ENCODE assay signal across 10 cellular contexts in the genomic region with DNA sequence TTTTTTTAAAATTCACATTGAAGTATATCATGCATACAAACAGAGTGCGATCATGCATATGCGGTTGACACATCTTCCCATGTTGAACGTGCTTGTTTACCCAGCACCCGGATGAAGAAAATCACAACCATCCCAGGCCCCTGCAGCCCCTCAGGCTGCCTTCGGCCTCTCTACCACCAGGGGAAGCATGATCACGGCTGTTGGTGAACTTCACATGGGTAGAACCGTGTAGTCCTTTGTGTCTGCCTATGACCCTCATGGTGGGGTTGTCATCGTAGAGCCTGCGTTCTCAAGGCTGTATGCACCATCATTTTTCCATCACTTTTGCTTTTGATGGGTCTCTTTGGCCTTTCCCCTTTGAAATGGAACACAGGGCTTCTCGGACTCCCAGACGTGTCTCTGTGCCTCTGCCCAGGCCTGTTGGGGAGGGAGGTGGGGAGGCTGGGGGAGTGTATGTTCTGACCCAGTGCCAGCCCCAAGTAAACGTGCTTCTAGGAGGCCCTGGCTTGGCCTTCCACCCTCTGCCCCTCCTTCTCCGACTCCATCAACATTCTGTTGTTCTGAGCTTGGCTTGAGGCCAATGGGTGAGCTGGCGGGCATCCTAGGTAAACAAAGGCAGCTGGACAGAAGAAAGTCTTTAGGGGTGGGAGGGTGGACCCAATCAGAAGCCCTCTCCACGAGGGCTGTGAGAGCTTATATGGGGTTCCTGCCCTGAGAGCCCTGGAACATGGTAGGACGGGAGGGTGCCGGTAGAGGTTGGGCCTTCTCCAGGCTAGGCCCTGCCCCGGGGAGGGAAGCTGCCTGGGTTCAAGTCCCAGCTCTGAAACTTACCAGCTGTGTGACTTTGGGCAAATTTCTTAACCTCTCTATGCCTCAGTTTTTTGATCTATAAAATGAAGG. TPM values are rescaled to one million over a fixed set of nuclear protein-coding genes. Genes with fewer than 3 reads are reported as not detected.
DNase-seq lines count a peak whose midpoint lies in the region; ATAC-seq, FAIRE-seq and TF ChIP-seq lines count a peak whose summit lies in the region.
"Had no signal": no experiment of that assay in that cellular context is flagged by ENCODE, and none has a peak within 500 bp of the region (broad histone marks: within the 10 kb centered on the region; RNA-seq: fewer than 3 reads in every experiment).

No MANE protein-coding gene starts in this region.

- TF ChIP-seq CTCF in endothelial cell of umbilical vein (IDR thresholded peaks at IDR 0.05; ENCODE audit: extremely low read depth in 1 of 2, insufficient read depth in 1 of 2, low read depth in 1 of 2, low read length in 2 of 2): peak; percentile 19 to 38
- TF ChIP-seq CTCF in omental fat pad (IDR thresholded peaks at IDR 0.05): no peak
- TF ChIP-seq CTCF in foreskin keratinocyte (conservative IDR thresholded peaks at IDR 0.05): no peak

- peak overlapping the region; percentile 1 for H2AFZ ChIP-seq in endothelial cell of umbilical vein (ENCODE audit: low read depth, low read length)

- peak overlapping the region; percentile 1 for H3K9ac ChIP-seq in endothelial cell of umbilical vein (replicated peaks; ENCODE audit: extremely low read depth, insufficient read depth, low read length)

- no peaks in the 10 kb centered on the region for H4K20me1 ChIP-seq in endothelial cell of umbilical vein (replicated peaks; ENCODE audit: control insufficient read depth, extremely low read depth, insufficient read depth, low read length)

- CTCF ChIA-PET in endothelial cell of umbilical vein (lab: Charles Lee): interaction anchor here (0.6 to 8.4 kb wide), 14 partner anchors 9 to 561 kb away, joined by 3 to 104 read pairs (median 4); no protein-coding TSS in a partner anchor

- no peak overlapping the region for H3K4me3 ChIP-seq in endothelial cell of umbilical vein (replicated peaks in 1 of 3; ENCODE audit: insufficient read depth in 1 of 3, low read depth in 1 of 3, low read length in 3 of 3)
- H3K4me3 ChIP-seq: SK-N-MC had no signal

- no peak for ATAC-seq in omental fat pad (ENCODE audit: low FRiP score)
- no peak for ATAC-seq in foreskin keratinocyte
- ATAC-seq in HG03108 (IDR thresholded peaks at IDR 0.05; ENCODE audit: unreplicated experiment): no peak

- no peak overlapping the region for H3K4me2 ChIP-seq in endothelial cell of umbilical vein (ENCODE audit: insufficient read depth, low read length)

- peaks cover 8 to 18% of the 10 kb centered on the region in 2 experiments for H3K36me3 ChIP-seq in endothelial cell of umbilical vein (ENCODE audit: control insufficient read depth in 2 of 2, extremely low read depth in 1 of 2, insufficient read depth in 2 of 2, low read length in 2 of 2)

- intact Hi-C loops in endothelial cell of umbilical vein (cut with micrococcal nuclease): loop anchor here (1.0 to 2.0 kb wide), 4 partner anchors 8 to 53 kb away; no protein-coding TSS in a partner anchor

- POLR2A ChIA-PET in endothelial cell of umbilical vein (lab: Charles Lee): interaction anchor here (0.7 to 0.8 kb wide), 2 partner anchors 9 to 68 kb away, joined by 3 read pairs; no protein-coding TSS in a partner anchor

- TF ChIP-seq POLR2A in endothelial cell of umbilical vein (IDR thresholded peaks at IDR 0.05; ENCODE audit: low read depth, low read length): no peak

- no TSS peak for BruUV-seq in endothelial cell of umbilical vein (replicated peaks; lab: Mats Ljungman, UMichigan)

- no peaks in the 10 kb centered on the region for H3K79me2 ChIP-seq in endothelial cell of umbilical vein (ENCODE audit: control insufficient read depth, insufficient read depth, low read length)

- H3K27ac ChIP-seq in endothelial cell of umbilical vein (ENCODE audit: insufficient read depth, low read depth, low read length): peak overlapping the region; percentile 60
- H3K27ac ChIP-seq in foreskin keratinocyte: no peak overlapping the region
- H3K27ac ChIP-seq: SK-N-MC had no signal

- H3K27me3 ChIP-seq in endothelial cell of umbilical vein (ENCODE audit: control insufficient read depth in 2 of 2, insufficient read depth in 2 of 2, low read length in 2 of 2) (no peaks in the 10 kb centered on the region), foreskin keratinocyte (no peaks in the 10 kb centered on the region)

- no peaks in the 10 kb centered on the region for H3K9me1 ChIP-seq in endothelial cell of umbilical vein (replicated peaks; ENCODE audit: control insufficient read depth, extremely low read depth, insufficient read depth, low read length)

- dilution Hi-C loops in endothelial cell of umbilical vein (cut with MboI; ENCODE audit: extremely low pct_ligation_motif_present, low sequenced_read_pairs): no loop called here

- DNase-seq in DMS153 treated with DMSO at 0.1 percent for 48 hours (lab: John Stamatoyannopoulos, UW; ENCODE audit: unreplicated experiment): peak; percentile 94
- DNase-seq in NCI-H446 treated with DMSO at 0.1 percent for 48 hours (lab: John Stamatoyannopoulos, UW): peak; percentile 20
- peak; percentile 98 for DNase-seq in endothelial cell of umbilical vein (ENCODE audit: low read depth, low spot score)
- peak; percentile 20 for DNase-seq in omental fat pad (ENCODE audit: low spot score)
- no peak for DNase-seq in foreskin keratinocyte
- no peak for DNase-seq in NCI-H2107 treated with DMSO at 0.1 percent for 48 hours (lab: John Stamatoyannopoulos, UW; ENCODE audit: unreplicated experiment)
- no peak for DNase-seq in NCI-H2227 treated with DMSO at 0.1 percent for 48 hours (lab: John Stamatoyannopoulos, UW)

- no peaks in the 10 kb centered on the region for H3K9me3 ChIP-seq in endothelial cell of umbilical vein (replicated peaks; ENCODE audit: control insufficient read depth, insufficient read depth, low read length)
- H3K9me3 ChIP-seq: Caco-2 had no signal

- peaks cover 52% of the 10 kb centered on the region for H3K4me1 ChIP-seq in endothelial cell of umbilical vein (ENCODE audit: control insufficient read depth, extremely low read depth, insufficient read depth, low read length)
- H3K4me1 ChIP-seq in foreskin keratinocyte: peaks cover 9% of the 10 kb centered on the region

- peak; percentile 92 for FAIRE-seq in endothelial cell of umbilical vein (lab: Jason Lieb, UNC)

TF ChIP-seq in endothelial cell of umbilical vein, 7 proteins besides CTCF, POLR2A, EP300 and RAD21:
- TF ChIP-seq, protein P1, sequence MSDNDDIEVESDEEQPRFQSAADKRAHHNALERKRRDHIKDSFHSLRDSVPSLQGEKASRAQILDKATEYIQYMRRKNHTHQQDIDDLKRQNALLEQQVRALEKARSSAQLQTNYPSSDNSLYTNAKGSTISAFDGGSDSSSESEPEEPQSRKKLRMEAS (IDR thresholded peaks at IDR 0.05; ENCODE audit: insufficient read depth, insufficient read length): no peak
- TF ChIP-seq MYC (IDR thresholded peaks at IDR 0.05; ENCODE audit: low read depth, low read length): peak; percentile 14
- TF ChIP-seq POLR2AphosphoS5 (IDR thresholded peaks at IDR 0.05; ENCODE audit: insufficient read depth, low read depth, low read length): peak; percentile 93
- TF ChIP-seq GATA2 (IDR thresholded peaks at IDR 0.05; ENCODE audit: insufficient read depth, insufficient read length, low read depth, low read length): peak; percentile 35
- no peak for TF ChIP-seq FOS (IDR thresholded peaks at IDR 0.05; ENCODE audit: borderline replicate concordance, insufficient read depth, low read length)

RNA-seq across cellular contexts. Expression of a gene that starts 39.7 kb away (rescaled TPM):
- total RNA-seq in endothelial cell of umbilical vein: 708 and 868 TPM in 2 replicates
- 810 and 861 TPM in 2 replicates for polyA plus RNA-seq in endothelial cell of umbilical vein
- 710 and 739 TPM in 2 replicates for polyA plus RNA-seq in endothelial cell of umbilical vein (2011; cell fraction: cytosol; rRNA removed)
- 680 and 705 TPM in 2 replicates for polyA plus RNA-seq in endothelial cell of umbilical vein (2011; cell fraction: nucleus; rRNA removed)
- 931 and 1,022 TPM in 2 replicates for polyA plus RNA-seq in endothelial cell of umbilical vein (2012)
- polyA minus RNA-seq in endothelial cell of umbilical vein: 986 and 1,245 TPM in 2 replicates
- polyA minus RNA-seq in endothelial cell of umbilical vein (2011; cell fraction: cytosol; rRNA and poly(A)+ RNA removed): 21.3 TPM
- 361 and 435 TPM in 2 replicates for polyA minus RNA-seq in endothelial cell of umbilical vein (2011; cell fraction: nucleus; rRNA and poly(A)+ RNA removed)
- 100 to 1,000 TPM in 1 of 4 donors, 10 to 100 TPM in 3; 72.0 to 200 (median 73.4) TPM for total RNA-seq in omental fat pad
- total RNA-seq in foreskin keratinocyte: 17.4 and 41.2 TPM in 2 replicates
- 13.7 and 29.5 TPM in 2 replicates for polyA plus RNA-seq in foreskin keratinocyte

Comparison
In these comparisons a context has a peak if more than half of its experiments do, and no peak if none do; other contexts are left out.
1. DNase-seq: peak in DMS153 treated with DMSO at 0.1 percent for 48 hours (single experiment), NCI-H446 treated with DMSO at 0.1 percent for 48 hours (single experiment), endothelial cell of umbilical vein (single experiment) and omental fat pad (single experiment); none in foreskin keratinocyte (0 of 2), NCI-H2107 treated with DMSO at 0.1 percent for 48 hours (single experiment) and NCI-H2227 treated with DMSO at 0.1 percent for 48 hours (single experiment).
2. CTCF ChIP-seq: peak in endothelial cell of umbilical vein (2 of 2); none in omental fat pad (0 of 3) and foreskin keratinocyte (single experiment).